In the genomic region with DNA sequence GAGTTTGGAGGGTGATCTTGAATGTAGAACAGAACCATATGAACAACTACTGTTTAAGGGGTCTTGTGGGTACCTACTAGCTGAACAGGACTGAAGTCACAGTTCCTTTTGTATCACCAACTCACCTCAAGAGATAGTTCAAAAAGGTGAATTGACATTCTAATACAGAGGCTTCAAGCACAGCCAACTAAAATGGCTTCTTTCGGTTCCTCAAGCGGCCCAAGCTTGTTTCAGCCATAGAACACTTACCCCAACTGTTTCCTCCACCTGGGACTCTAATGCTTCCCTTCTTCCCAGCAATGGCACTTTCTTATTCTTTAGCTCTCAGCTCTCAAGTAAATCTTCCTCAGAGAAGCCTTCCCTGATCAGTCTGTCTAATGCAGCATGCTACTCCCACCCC, we compare ENCODE assay signal across 32 cellular contexts.
"Had no signal": no experiment of that assay in that cellular context is flagged by ENCODE, and none has a peak within 500 bp of the region (broad histone marks: within the 10 kb centered on the region; RNA-seq: fewer than 3 reads in every experiment).

No MANE protein-coding gene starts in this region.

- H3K27me3 ChIP-seq: MG63, Peyer's patch, SJSA1 had no signal

- H3K4me2 ChIP-seq: SK-N-SH had no signal

- H3K9me3 ChIP-seq: MG63, Peyer's patch, SJSA1, SK-N-SH had no signal

- H3K4me3 ChIP-seq: MG63, Peyer's patch, SJSA1 had no signal

- H3K4me1 ChIP-seq: Peyer's patch had no signal

- H3K9ac ChIP-seq: SK-N-SH had no signal

- H3K36me3 ChIP-seq: MG63, Peyer's patch, SJSA1 had no signal

- H3K27ac ChIP-seq: Peyer's patch, SJSA1 had no signal

- DNase-seq: Karpas-422, MG63, NCI-H1048, NCI-H1092 treated with DMSO at 0.1 percent for 48 hours, NCI-H1105 treated with DMSO at 0.1 percent for 48 hours, NCI-H1417, NCI-H1436, NCI-H146, NCI-H1694, NCI-H187, NCI-H1930, NCI-H2029 treated with DMSO at 0.1 percent for 48 hours, NCI-H2081 treated with DMSO at 0.1 percent for 48 hours, NCI-H2107, NCI-H2171, NCI-H226, NCI-H446 treated with DMSO at 0.1 percent for 48 hours, NCI-H510A, NCI-H526, NCI-H69, NCI-H748 treated with DMSO at 0.1 percent for 48 hours, NCI-H82, OCI-M1, PC-3, Peyer's patch, Right ventricle myocardium superior, RPMI8226, SHP77 treated with DMSO at 0.1 percent for 48 hours, SK-N-SH, SW 1271, T-helper 1 cell had no signal

- ATAC-seq: PC-3 had no signal
